18 cellular contexts compared by ENCODE assay signal in the genomic region with DNA sequence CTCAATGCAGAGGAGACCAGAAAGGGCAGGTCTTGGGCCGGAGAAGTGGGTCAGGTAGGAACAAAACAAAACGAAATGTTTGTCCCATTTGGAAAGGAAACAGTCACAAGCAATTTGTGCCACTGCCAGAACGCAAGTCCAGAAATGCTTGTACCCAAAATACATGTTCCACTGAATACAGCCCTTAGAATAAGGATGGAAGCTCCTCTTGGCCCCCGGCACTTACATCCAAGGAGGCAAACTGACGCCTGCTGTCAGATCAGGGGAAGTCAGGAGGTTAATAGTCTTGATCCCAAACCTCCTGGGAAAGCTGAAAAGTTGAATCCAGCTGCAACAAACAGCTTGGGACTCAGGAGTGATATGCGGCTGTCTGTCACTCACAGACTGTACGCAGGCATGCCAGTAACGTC.
A peak's percentile ranks its signal among the peaks of the same experiment; 100 is the strongest.
DNase-seq lines count a peak whose midpoint lies in the region; ATAC-seq and TF ChIP-seq lines count a peak whose summit lies in the region.
"Had no signal": no experiment of that assay in that cellular context is flagged by ENCODE, and none has a peak within 500 bp of the region (broad histone marks: within the 10 kb centered on the region; RNA-seq: fewer than 3 reads in every experiment).

No MANE protein-coding gene starts in this region.

- no peaks in the 10 kb centered on the region for H3K9me3 Mint-ChIP-seq in brain
- no peaks in the 10 kb centered on the region for H3K9me3 Mint-ChIP-seq in activated T-helper 2 cell treated with anti-CD3 and anti-CD28 coated beads, Interferon-gamma antibody, Interleukin-2, Interleukin-4, amounts not matched to agents 10 μg/mL and 5 μg/mL and 100 μg/mL, durations not matched to agents 14 hours and 24 hours and 36 hours
- H3K9me3 Mint-ChIP-seq: CD4-positive, alpha-beta T cell; H9 had no signal

- no peaks in the 10 kb centered on the region for H3K9me3 ChIP-seq in gastrocnemius medialis
- H3K9me3 ChIP-seq: BLaER1 had no signal

- H3K27ac Mint-ChIP-seq in brain: peak overlapping the region in 3 of 5 experiments; percentile 15 to 74 (median 48)
- H3K27ac Mint-ChIP-seq in activated T-helper 2 cell treated with anti-CD3 and anti-CD28 coated beads, Interferon-gamma antibody, Interleukin-2, Interleukin-4, amounts not matched to agents 10 μg/mL and 5 μg/mL and 100 μg/mL, durations not matched to agents 14 hours and 24 hours and 36 hours: no peak overlapping the region
- H3K27ac Mint-ChIP-seq: CD4-positive, alpha-beta T cell; H9 had no signal

- H3K4me1 Mint-ChIP-seq in brain: peaks cover 45% of the 10 kb centered on the region
- peaks cover 3% of the 10 kb centered on the region for H3K4me1 Mint-ChIP-seq in activated T-helper 2 cell treated with anti-CD3 and anti-CD28 coated beads, Interferon-gamma antibody, Interleukin-2, Interleukin-4, amounts not matched to agents 10 μg/mL and 5 μg/mL and 100 μg/mL, durations not matched to agents 14 hours and 24 hours and 36 hours (ENCODE audit: low read depth)
- H3K4me1 Mint-ChIP-seq: H9 had no signal

- TF ChIP-seq POLR2A in gastrocnemius medialis (IDR thresholded peaks at IDR 0.05): no peak

- no peaks in the 10 kb centered on the region for H3K36me3 Mint-ChIP-seq in brain
- no peaks in the 10 kb centered on the region for H3K36me3 Mint-ChIP-seq in activated T-helper 2 cell treated with anti-CD3 and anti-CD28 coated beads, Interferon-gamma antibody, Interleukin-2, Interleukin-4, amounts not matched to agents 10 μg/mL and 5 μg/mL and 100 μg/mL, durations not matched to agents 14 hours and 24 hours and 36 hours (ENCODE audit: low read depth)

- peaks cover 10% of the 10 kb centered on the region for H3K27me3 Mint-ChIP-seq in brain
- no peaks in the 10 kb centered on the region for H3K27me3 Mint-ChIP-seq in activated T-helper 2 cell treated with anti-CD3 and anti-CD28 coated beads, Interferon-gamma antibody, Interleukin-2, Interleukin-4, amounts not matched to agents 10 μg/mL and 5 μg/mL and 100 μg/mL, durations not matched to agents 14 hours and 24 hours and 36 hours (ENCODE audit: low read depth)
- H3K27me3 Mint-ChIP-seq: CD4-positive, alpha-beta T cell had no signal

- peak overlapping the region in 1 of 4 donors; percentile 74 for H3K27ac ChIP-seq in gastrocnemius medialis
- H3K27ac ChIP-seq: BLaER1, PC-9 had no signal

- no peaks in the 10 kb centered on the region for H3K27me3 ChIP-seq in gastrocnemius medialis

- H3K36me3 ChIP-seq in gastrocnemius medialis: no peaks in the 10 kb centered on the region
- H3K36me3 ChIP-seq: BLaER1 had no signal

- H3K4me3 Mint-ChIP-seq in brain: no peak overlapping the region
- H3K4me3 Mint-ChIP-seq in activated T-helper 2 cell treated with anti-CD3 and anti-CD28 coated beads, Interferon-gamma antibody, Interleukin-2, Interleukin-4, amounts not matched to agents 10 μg/mL and 5 μg/mL and 100 μg/mL, durations not matched to agents 14 hours and 24 hours and 36 hours (ENCODE audit: low read depth): no peak overlapping the region
- H3K4me3 Mint-ChIP-seq: CD4-positive, alpha-beta T cell; H9 had no signal

- DNase-seq in NCI-H2171 (lab: John Stamatoyannopoulos, UW) (peak; percentile 17), medulla oblongata (ENCODE audit: extremely low spot score) (peak; percentile 29), gastrocnemius medialis (peak in 1 of 2 donors; percentile 48), NCI-H187 (lab: John Stamatoyannopoulos, UW) (no peak), NCI-H2029 treated with DMSO at 0.1 percent for 48 hours (lab: John Stamatoyannopoulos, UW) (no peak)
- DNase-seq in central memory CD4-positive, alpha-beta T cell: no peak
- DNase-seq in activated T-helper 2 cell treated with anti-CD3 and anti-CD28 coated beads, Interferon-gamma antibody, Interleukin-2, Interleukin-4, amounts not matched to agents 10 μg/mL and 5 μg/mL and 100 μg/mL, durations not matched to agents 14 hours and 24 hours and 36 hours (ENCODE audit: low spot score): no peak
- DNase-seq: CD4-positive, alpha-beta T cell; COR-L47; DMS 273 treated with DMSO at 0.1 percent for 48 hours; H9; NCI-H1105; PC-9; RPMI8226; SHP77; SW 1271 had no signal

- peak; percentile 18 to 82 for ATAC-seq in gastrocnemius medialis

- in situ Hi-C loops in gastrocnemius medialis (cut with MboI; ENCODE audit: low sequenced_read_pairs in 4 of 4): loop anchor here in 1 of 4 donors (25.0 kb wide), 1 partner anchor 329 kb away; no protein-coding TSS in a partner anchor

- peaks cover 17 to 33% of the 10 kb centered on the region in 2 donors for H3K4me1 ChIP-seq in gastrocnemius medialis
- H3K4me1 ChIP-seq: BLaER1 had no signal

- H3K4me3 ChIP-seq in gastrocnemius medialis: no peak overlapping the region
- H3K4me3 ChIP-seq: BLaER1, PC-9 had no signal

- TF ChIP-seq CTCF in brain (conservative IDR thresholded peaks at IDR 0.05): no peak
- TF ChIP-seq CTCF in gastrocnemius medialis (IDR thresholded peaks at IDR 0.05 in 4 of 5, conservative IDR thresholded peaks at IDR 0.05 in 1 of 5): no peak

- intact Hi-C loops in gastrocnemius medialis (cut with DNase I; ENCODE audit: low total_unique reads): loop anchor here (2.0 to 10.0 kb wide), 2 partner anchors 148 to 326 kb away; no protein-coding TSS in a partner anchor
- intact Hi-C loops in activated T-helper 2 cell treated with anti-CD3 and anti-CD28 coated beads, Interferon-gamma antibody, Interleukin-2, Interleukin-4, amounts not matched to agents 10 μg/mL and 5 μg/mL and 100 μg/mL, durations not matched to agents 14 hours and 24 hours and 36 hours (cut with micrococcal nuclease): no loop called here

Comparison
In these comparisons a context has a peak if more than half of its experiments do, and no peak if none do; other contexts are left out.
1. DNase-seq: peak in NCI-H2171 (single experiment) and medulla oblongata (single experiment); none in central memory CD4-positive, alpha-beta T cell (single experiment), NCI-H187 (0 of 2), NCI-H2029 treated with DMSO at 0.1 percent for 48 hours (single experiment) and activated T-helper 2 cell treated with anti-CD3 and anti-CD28 coated beads, Interferon-gamma antibody, Interleukin-2, Interleukin-4, amounts not matched to agents 10 μg/mL and 5 μg/mL and 100 μg/mL, durations not matched to agents 14 hours and 24 hours and 36 hours (single experiment).